ENCODE assay signal across 1 cellular context in genomic region chr2:74025971-74026612, GRCh38.
TF ChIP-seq lines count a peak whose summit lies in the region.

No MANE protein-coding gene starts in this region.

TF ChIP-seq in HepG2, 621 proteins besides CTCF, POLR2A, EP300 and RAD21 (continued from another document):
- 0 out of 2 replicates have a peak, but pooled peaks have one; percentile 8 for TF ChIP-seq ZNF687 (CRISPR knock-in tag; IDR thresholded peaks at IDR 0.05)
